In genomic region chr6:133854167-133854632, GRCh38 we compare ENCODE assay signal across 15 cellular contexts. TPM values are rescaled to one million over a fixed set of nuclear protein-coding genes. Genes with fewer than 3 reads are reported as not detected.
DNase-seq lines count a peak whose midpoint lies in the region; ATAC-seq and TF ChIP-seq lines count a peak whose summit lies in the region.
"Had no signal": no experiment of that assay in that cellular context is flagged by ENCODE, and none has a peak within 500 bp of the region (broad histone marks: within the 10 kb centered on the region; RNA-seq: fewer than 3 reads in every experiment).

No MANE protein-coding gene starts in this region.

- H3K4me3 ChIP-seq in IMR-90 (ENCODE audit: insufficient read depth, low read depth, low read length) = no peak overlapping the region; the same call in 1 of the 2 replicates

- H3K14ac ChIP-seq in IMR-90 (replicated peaks; ENCODE audit: low read depth, low read length) = no peak overlapping the region

- peak overlapping the region; percentile 84 for H2AFZ ChIP-seq in IMR-90 (replicated peaks; ENCODE audit: low read length, poor library complexity)

- no peak overlapping the region for H3K56ac ChIP-seq in IMR-90 (ENCODE audit: extremely low read depth, insufficient read depth, low read length)

- intact Hi-C loops in IMR-90 (cut with micrococcal nuclease) = no loop called here

- no peak overlapping the region for H2AK5ac ChIP-seq in IMR-90 (ENCODE audit: low read depth, low read length)

- H3K27me3 ChIP-seq in IMR-90 (ENCODE audit: control insufficient read depth, insufficient read depth, low read length) = no peaks in the 10 kb centered on the region

- H3K9me3 ChIP-seq in ES-I3 (ENCODE audit: control insufficient read depth, insufficient read depth, low read length) (no peaks in the 10 kb centered on the region), IMR-90 (ENCODE audit: control insufficient read depth, insufficient read depth, low read length) (no peaks in the 10 kb centered on the region)

- H3K4me1 Mint-ChIP-seq in glutamatergic neuron (ENCODE audit: low read depth, unreplicated experiment) = peaks cover 10% of the 10 kb centered on the region

- H3K27ac ChIP-seq in IMR-90 (ENCODE audit: insufficient read depth, low read length) = no peak overlapping the region

- CTCF ChIA-PET in IMR-90 (lab: Yijun Ruan, JAX) = no interaction called here

- DNase-seq in IMR-90 = no peak
- no peak for DNase-seq in glutamatergic neuron
- no peak for DNase-seq in omental fat pad (ENCODE audit: low spot score)
- DNase-seq in DMS153 (lab: John Stamatoyannopoulos, UW) = no peak
- DNase-seq in AML-193 (lab: John Stamatoyannopoulos, UW) = no peak
- DNase-seq: activated CD8-positive, alpha-beta T cell treated with anti-CD3 and anti-CD28 coated beads, Interleukin-2, amount 10 ng/mL, durations not matched to agents 7 days and 5 days; activated naive CD4-positive, alpha-beta T cell; caudate nucleus; CD8-positive, alpha-beta T cell; hypothalamus had no signal

- H3K9ac ChIP-seq in ES-I3 (ENCODE audit: low read depth, low read length) (peak overlapping the region; percentile 63; the same call in 1 of the 2 replicates), IMR-90 (ENCODE audit: low read depth, low read length) (no peak overlapping the region)

- peak overlapping the region; percentile 78; the same call in 1 of the 2 replicates for H3K4me2 ChIP-seq in IMR-90 (ENCODE audit: low read depth, low read length)

- no peaks in the 10 kb centered on the region for H3K9me1 ChIP-seq in IMR-90 (ENCODE audit: insufficient read depth, low read length)

- peaks cover 5% of the 10 kb centered on the region for H3K27me3 Mint-ChIP-seq in glutamatergic neuron (ENCODE audit: unreplicated experiment)

- no peak overlapping the region for H2BK120ac ChIP-seq in IMR-90 (ENCODE audit: low read depth, low read length)

- H3K36me3 ChIP-seq in ES-I3 (ENCODE audit: insufficient read depth, low read length) = no peaks in the 10 kb centered on the region
- no peaks in the 10 kb centered on the region for H3K36me3 ChIP-seq in IMR-90 (ENCODE audit: control insufficient read depth, insufficient read depth, low read length)

- H3K4ac ChIP-seq in IMR-90 (ENCODE audit: low read depth, low read length) = no peak overlapping the region

- no peak for TF ChIP-seq CTCF in IMR-90 (conservative IDR thresholded peaks at IDR 0.05; ENCODE audit: low read depth, low read length)
- TF ChIP-seq CTCF in glutamatergic neuron (IDR thresholded peaks at IDR 0.05; ENCODE audit: partially characterized antibody, unreplicated experiment) = no peak
- no peak for TF ChIP-seq CTCF in omental fat pad (IDR thresholded peaks at IDR 0.05)

- H4K91ac ChIP-seq in IMR-90 (ENCODE audit: insufficient read depth, low read depth, low read length) = no peak overlapping the region

- WGBS in IMR-90 (ENCODE audit: extremely low coverage in 2 of 2, insufficient read length in 1 of 2), 2 experiments = 53% methylated on average over 3 of the region's 17 CpGs; no CpG with 5 or more reads in 1 of the 2 experiments

- POLR2A ChIA-PET in IMR-90 (lab: Charles Lee; ENCODE audit: unreplicated experiment) = no interaction called here

- no peak overlapping the region for H4K8ac ChIP-seq in IMR-90 (ENCODE audit: low read depth in 2 of 2, low read length in 2 of 2)

- 0 out of 2 replicates have a peak overlapping the region, but pooled peaks have one; percentile 42 for H3K23ac ChIP-seq in IMR-90 (ENCODE audit: low read depth, low read length)

- TF ChIP-seq RAD21 in IMR-90 (IDR thresholded peaks at IDR 0.05; ENCODE audit: low read length) = no peak

- peak overlapping the region; percentile 92 for H3K4me3 Mint-ChIP-seq in glutamatergic neuron (ENCODE audit: unreplicated experiment)
- H3K4me3 Mint-ChIP-seq: activated CD8-positive, alpha-beta T cell treated with anti-CD3 and anti-CD28 coated beads, Interleukin-2, amount 10 ng/mL, durations not matched to agents 7 days and 5 days; CD8-positive, alpha-beta T cell had no signal

- no peaks in the 10 kb centered on the region for H3K79me1 ChIP-seq in IMR-90 (ENCODE audit: low read depth in 1 of 2, low read length in 2 of 2)

- peak overlapping the region; percentile 19 for H3K27ac Mint-ChIP-seq in glutamatergic neuron (ENCODE audit: unreplicated experiment)
- H3K27ac Mint-ChIP-seq: activated CD8-positive, alpha-beta T cell treated with anti-CD3 and anti-CD28 coated beads, Interleukin-2, amount 10 ng/mL, durations not matched to agents 7 days and 5 days; CD8-positive, alpha-beta T cell had no signal

- no TSS peak for BruUV-seq in IMR-90 (replicated peaks; lab: Mats Ljungman, UMichigan)

- no peak for ATAC-seq in IMR-90 (ENCODE audit: low read depth)
- ATAC-seq in omental fat pad (ENCODE audit: low FRiP score) = peak; percentile 48
- ATAC-seq in HG02798 (IDR thresholded peaks at IDR 0.05; ENCODE audit: poor library complexity, unreplicated experiment) = no peak
- ATAC-seq: CD8-positive, alpha-beta T cell; HCT116; sciatic nerve had no signal

- no peak overlapping the region for H2BK5ac ChIP-seq in IMR-90 (ENCODE audit: low read depth, low read length, poor library complexity, severe bottlenecking)

- no peak overlapping the region for H3K18ac ChIP-seq in IMR-90 (ENCODE audit: low read depth, low read length)

- in situ Hi-C loops in IMR-90 (cut with MboI; ENCODE audit: low sequenced_read_pairs) = no loop called here

- H3K9me3 Mint-ChIP-seq in glutamatergic neuron (ENCODE audit: unreplicated experiment) = peaks cover 2% of the 10 kb centered on the region

- no peaks in the 10 kb centered on the region for H3K36me3 Mint-ChIP-seq in glutamatergic neuron (ENCODE audit: unreplicated experiment)
- H3K36me3 Mint-ChIP-seq: CD8-positive, alpha-beta T cell had no signal

- no peak overlapping the region for H2BK20ac ChIP-seq in IMR-90 (ENCODE audit: low read depth, low read length)

- dilution Hi-C loops in IMR-90 (cut with HindIII; ENCODE audit: low sequenced_read_pairs, unreplicated experiment) = no loop called here

- no peaks in the 10 kb centered on the region for H4K20me1 ChIP-seq in IMR-90 (ENCODE audit: insufficient read depth, low read length)

- H2BK15ac ChIP-seq in IMR-90 (ENCODE audit: low read depth, low read length) = no peak overlapping the region

- peaks cover 12% of the 10 kb centered on the region; the same call in 1 of the 2 replicates for H3K4me1 ChIP-seq in ES-I3 (ENCODE audit: insufficient read depth, low read length)
- H3K4me1 ChIP-seq in IMR-90 (ENCODE audit: control insufficient read depth, insufficient read depth, low read length) = no peaks in the 10 kb centered on the region

- no peak overlapping the region for H2AK9ac ChIP-seq in IMR-90 (replicated peaks; ENCODE audit: low read depth, low read length, poor library complexity)

- no peak overlapping the region for H4K5ac ChIP-seq in IMR-90 (ENCODE audit: low read depth, low read length)

- TF ChIP-seq POLR2A in IMR-90 (IDR thresholded peaks at IDR 0.05; ENCODE audit: low read depth, low read length) = no peak

TF ChIP-seq in IMR-90, 13 proteins besides CTCF, POLR2A, EP300 and RAD21:
- TF ChIP-seq CHD1 (IDR thresholded peaks at IDR 0.05; ENCODE audit: low read depth, low read length) (no peak), NFE2L2 (IDR thresholded peaks at IDR 0.05; ENCODE audit: low read depth, low read length) (no peak), RFX5 (IDR thresholded peaks at IDR 0.05; ENCODE audit: low read depth, low read length) (no peak), USF2 (IDR thresholded peaks at IDR 0.05; ENCODE audit: low read depth, low read length) (no peak), MAZ (IDR thresholded peaks at IDR 0.05; ENCODE audit: borderline replicate concordance, low read depth, low read length) (no peak), FOS (IDR thresholded peaks at IDR 0.05; ENCODE audit: low read depth, low read length) (no peak), SMC3 (IDR thresholded peaks at IDR 0.05; ENCODE audit: low read depth, low read length) (no peak), MAFK (IDR thresholded peaks at IDR 0.05; ENCODE audit: low read depth, low read length) (no peak), MXI1 (IDR thresholded peaks at IDR 0.05; ENCODE audit: borderline replicate concordance, low read depth, low read length) (no peak), RCOR1 (IDR thresholded peaks at IDR 0.05; ENCODE audit: insufficient replicate concordance, low read length) (no peak)

RNA-seq across cellular contexts. Expression of gene TCF21, which starts 34.7 kb away (rescaled TPM):
- total RNA-seq in IMR-90 (2012; rRNA removed) = 6.6 and 8.1 TPM in 2 replicates
- polyA plus RNA-seq in IMR-90 (2012; rRNA removed) = 10.0 and 12.4 TPM in 2 replicates
- polyA plus RNA-seq in IMR-90 (2012; cell fraction: cytosol; rRNA removed) = 9.6 and 12.2 TPM in 2 replicates
- polyA plus RNA-seq in IMR-90 (2012; cell fraction: nucleus; rRNA removed; ENCODE audit: low replicate concordance) = 10.7 and 12.0 TPM in 2 replicates
- total RNA-seq in glutamatergic neuron (ENCODE audit: unreplicated experiment) = not detected
- 10 to 100 TPM in 1 of 4 donors, 1 to 10 TPM in 3; 5.8 to 13.7 (median 7.1) TPM for total RNA-seq in omental fat pad
- total RNA-seq: activated CD8-positive, alpha-beta T cell treated with anti-CD3 and anti-CD28 coated beads, Interleukin-2, amount 10 ng/mL, durations not matched to agents 7 days and 5 days; CD8-positive, alpha-beta T cell; NCI-H460 had no signal
